Comparison of ENCODE assay signal across 9 cellular contexts in the genomic region with DNA sequence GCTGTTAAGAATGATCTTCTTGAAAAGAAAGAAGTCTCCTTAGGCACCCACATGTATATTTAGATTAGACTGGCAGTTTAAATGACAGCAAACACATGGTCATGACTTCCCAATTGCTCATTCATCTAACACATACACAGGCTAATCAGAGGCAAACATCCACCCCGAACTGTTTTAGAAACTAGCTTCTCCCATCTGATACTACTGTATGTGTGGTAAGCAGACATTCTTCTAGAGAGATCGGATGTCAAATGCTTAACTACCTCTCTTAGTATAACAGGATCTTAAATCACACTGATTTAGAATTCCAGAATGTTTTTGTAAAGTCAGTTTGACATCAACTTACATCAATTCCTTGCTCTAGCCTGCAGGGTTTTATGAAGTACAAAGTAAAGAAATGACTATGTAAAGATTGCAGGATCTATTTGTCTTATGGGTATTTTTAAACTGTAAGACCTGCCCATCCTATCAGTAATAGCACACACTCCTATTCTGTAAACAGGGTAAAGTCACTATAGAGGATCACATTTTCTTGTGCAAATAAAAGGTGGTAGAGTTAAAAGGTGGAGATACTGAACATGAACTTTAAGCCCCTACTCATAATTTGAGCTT.
DNase-seq lines count a peak whose midpoint lies in the region; ATAC-seq lines count a peak whose summit lies in the region.
"Had no signal": no experiment of that assay in that cellular context is flagged by ENCODE, and none has a peak within 500 bp of the region (broad histone marks: within the 10 kb centered on the region; RNA-seq: fewer than 3 reads in every experiment).

No MANE protein-coding gene starts in this region.

- no peaks in the 10 kb centered on the region for H3K9me3 Mint-ChIP-seq in naive thymus-derived CD4-positive, alpha-beta T cell
- no peaks in the 10 kb centered on the region for H3K9me3 Mint-ChIP-seq in naive thymus-derived CD8-positive, alpha-beta T cell

- DNase-seq in NCI-H1092 treated with DMSO at 0.1 percent for 48 hours (lab: John Stamatoyannopoulos, UW) (peak; percentile 12), NCI-H1092 (lab: John Stamatoyannopoulos, UW) (no peak), OCI-M1 (lab: John Stamatoyannopoulos, UW) (peak; percentile 91), superior temporal gyrus (ENCODE audit: extremely low spot score) (no peak), inferior parietal cortex (ENCODE audit: extremely low spot score) (no peak)
- no peak for DNase-seq in naive thymus-derived CD4-positive, alpha-beta T cell
- no peak for DNase-seq in naive thymus-derived CD8-positive, alpha-beta T cell

- H3K36me3 Mint-ChIP-seq in naive thymus-derived CD4-positive, alpha-beta T cell: peaks cover 4 to 25% (median 9%) of the 10 kb centered on the region in 5 donors
- H3K36me3 Mint-ChIP-seq in naive thymus-derived CD8-positive, alpha-beta T cell: peaks cover 0 to 15% (median 4%) of the 10 kb centered on the region in 3 donors

- intact Hi-C loops in naive thymus-derived CD4-positive, alpha-beta T cell (cut with micrococcal nuclease): loop anchor here in 1 of 2 donors (1.0 to 2.0 kb wide), 3 partner anchors 8 to 16 kb away; no protein-coding TSS in a partner anchor

- POLR2A ChIA-PET in naive thymus-derived CD4-positive, alpha-beta T cell (lab: Charles Lee): interaction anchor here (0.6 to 2.0 kb wide), 6 partner anchors 8 to 317 kb away, joined by 3 to 13 read pairs (median 3); partner anchors contain the start of gene MLLT3
- POLR2A ChIA-PET in naive thymus-derived CD8-positive, alpha-beta T cell (lab: Charles Lee): interaction anchor here (1.2 kb wide), 1 partner anchor 239 kb away, joined by 5 read pairs; the partner anchor contains the start of gene MLLT3

- H3K36me3 ChIP-seq in naive thymus-derived CD4-positive, alpha-beta T cell (ENCODE audit: control insufficient read depth in 2 of 3, insufficient read depth in 3 of 3, low read length in 3 of 3): no peaks in the 10 kb centered on the region
- H3K36me3 ChIP-seq: HAP-1 had no signal

- no peak overlapping the region for H3K4me3 ChIP-seq in naive thymus-derived CD4-positive, alpha-beta T cell (ENCODE audit: low read length)
- H3K4me3 ChIP-seq: HAP-1 had no signal

- no peaks in the 10 kb centered on the region for H3K9me3 ChIP-seq in naive thymus-derived CD4-positive, alpha-beta T cell (ENCODE audit: control insufficient read depth in 2 of 3, low read length in 3 of 3)
- H3K9me3 ChIP-seq: HAP-1 had no signal

- peaks cover 3 to 18% of the 10 kb centered on the region in 2 donors for H3K4me1 ChIP-seq in naive thymus-derived CD4-positive, alpha-beta T cell (ENCODE audit: control insufficient read depth in 2 of 2, insufficient read depth in 2 of 2, low read length in 2 of 2)

- H3K4me1 Mint-ChIP-seq in naive thymus-derived CD4-positive, alpha-beta T cell: peaks cover 27 to 86% (median 69%) of the 10 kb centered on the region in 7 donors
- H3K4me1 Mint-ChIP-seq in naive thymus-derived CD8-positive, alpha-beta T cell: peaks cover 17 to 54% (median 46%) of the 10 kb centered on the region in 4 donors

- H3K27ac ChIP-seq in naive thymus-derived CD4-positive, alpha-beta T cell (ENCODE audit: low read depth, low read length): peak overlapping the region; percentile 10

- no peaks in the 10 kb centered on the region for H3K27me3 ChIP-seq in naive thymus-derived CD4-positive, alpha-beta T cell (ENCODE audit: control insufficient read depth in 2 of 2, insufficient read depth in 2 of 2, low read length in 2 of 2)

- H3K27me3 Mint-ChIP-seq in naive thymus-derived CD4-positive, alpha-beta T cell: no peaks in the 10 kb centered on the region
- H3K27me3 Mint-ChIP-seq in naive thymus-derived CD8-positive, alpha-beta T cell: no peaks in the 10 kb centered on the region

- peak overlapping the region in 8 of 9 donors; percentile 1 to 84 (median 17) for H3K27ac Mint-ChIP-seq in naive thymus-derived CD4-positive, alpha-beta T cell
- H3K27ac Mint-ChIP-seq in naive thymus-derived CD8-positive, alpha-beta T cell: peak overlapping the region in 1 of 10 donors; percentile 17

- ATAC-seq in HG02610 (IDR thresholded peaks at IDR 0.05; ENCODE audit: unreplicated experiment): peak; percentile 61
- peak; percentile 34 for ATAC-seq in naive thymus-derived CD4-positive, alpha-beta T cell
- no peak for ATAC-seq in naive thymus-derived CD8-positive, alpha-beta T cell

- CTCF ChIA-PET in naive thymus-derived CD4-positive, alpha-beta T cell (lab: Charles Lee): interaction anchor here (0.6 kb wide), 1 partner anchor 16 kb away, joined by 3 read pairs; no protein-coding TSS in a partner anchor

- peak overlapping the region in 7 of 10 donors; percentile 0 to 59 (median 19) for H3K4me3 Mint-ChIP-seq in naive thymus-derived CD4-positive, alpha-beta T cell
- H3K4me3 Mint-ChIP-seq in naive thymus-derived CD8-positive, alpha-beta T cell: no peak overlapping the region

Comparison
In these comparisons a context has a peak if more than half of its experiments do, and no peak if none do; other contexts are left out.
1. DNase-seq: peak in NCI-H1092 treated with DMSO at 0.1 percent for 48 hours (single experiment) and OCI-M1 (single experiment); none in NCI-H1092 (single experiment), naive thymus-derived CD4-positive, alpha-beta T cell (0 of 9), superior temporal gyrus (single experiment), naive thymus-derived CD8-positive, alpha-beta T cell (0 of 10) and inferior parietal cortex (single experiment).
2. ATAC-seq: peak in HG02610 (single experiment) and naive thymus-derived CD4-positive, alpha-beta T cell (single experiment); none in naive thymus-derived CD8-positive, alpha-beta T cell (0 of 2).
3. H3K4me3 Mint-ChIP-seq: peak in naive thymus-derived CD4-positive, alpha-beta T cell (7 of 10); none in naive thymus-derived CD8-positive, alpha-beta T cell (0 of 10).